Comparison of ENCODE assay signal across 9 cellular contexts in the genomic region with DNA sequence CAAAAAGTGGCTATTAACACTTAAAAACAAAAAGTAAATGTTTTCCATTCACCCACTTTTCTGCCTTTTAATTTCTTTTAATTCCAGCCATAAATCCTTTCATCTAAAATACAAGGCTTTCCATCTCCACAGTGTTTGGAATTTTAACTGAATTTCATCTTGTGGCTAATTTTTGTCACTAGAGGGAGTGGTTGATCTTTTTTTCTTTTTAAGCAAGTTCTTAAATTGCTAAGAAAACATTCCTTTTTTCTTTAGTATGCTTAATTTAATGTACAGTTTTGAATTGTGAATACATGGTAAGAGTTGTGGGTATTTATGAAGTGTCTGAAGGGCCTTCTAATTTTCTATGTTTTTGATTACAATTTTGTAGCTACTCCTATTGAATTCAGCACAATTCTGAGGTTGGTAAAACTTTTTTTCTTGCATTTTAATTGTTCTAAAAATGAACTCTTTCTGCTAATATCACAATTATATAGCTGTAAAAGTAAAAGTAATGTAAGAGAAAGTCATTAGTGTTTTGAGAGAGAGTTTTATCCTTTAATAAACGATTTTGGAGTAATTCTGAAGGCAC. TPM values are rescaled to one million over a fixed set of nuclear protein-coding genes. Genes with fewer than 3 reads are reported as not detected.
DNase-seq lines count a peak whose midpoint lies in the region; ATAC-seq and TF ChIP-seq lines count a peak whose summit lies in the region.
"Had no signal": no experiment of that assay in that cellular context is flagged by ENCODE, and none has a peak within 500 bp of the region (broad histone marks: within the 10 kb centered on the region; RNA-seq: fewer than 3 reads in every experiment).

No MANE protein-coding gene starts in this region.

- H3K9me3 ChIP-seq in H9 (ENCODE audit: control insufficient read depth, low read depth, low read length): no peaks in the 10 kb centered on the region
- H3K9me3 ChIP-seq in WERI-Rb-1 (ENCODE audit: severe bottlenecking): no peaks in the 10 kb centered on the region

- no peak overlapping the region for H4K5ac ChIP-seq in H9 (ENCODE audit: insufficient read length, low read depth, low read length)

- no peak overlapping the region for H3K27ac Mint-ChIP-seq in H9
- H3K27ac Mint-ChIP-seq: T-helper 1 cell treated with Interleukin-12 subunit alpha and Interleukin-12 subunit beta and Interleukin-4 antibody, amounts not matched to agents 30 μg/mL and 1 μg/mL, for 36 hours had no signal

- H3K23ac ChIP-seq in H9 (ENCODE audit: insufficient read length, low read depth, low read length): no peak overlapping the region

- POLR2A ChIA-PET in AG04449 (lab: Yijun Ruan, JAX): no interaction called here

- no peak overlapping the region for H2BK15ac ChIP-seq in H9 (ENCODE audit: low read depth, low read length)

- no peak overlapping the region for H2AK5ac ChIP-seq in H9 (ENCODE audit: insufficient read length, low read length)

- no peaks in the 10 kb centered on the region for H3K79me1 ChIP-seq in H9 (ENCODE audit: insufficient read depth, low read depth, low read length, poor library complexity, severe bottlenecking)

- H3K4me1 ChIP-seq in H9 (ENCODE audit: insufficient read depth, low read length): no peaks in the 10 kb centered on the region; the same call in 1 of the 2 replicates

- H3K18ac ChIP-seq in H9 (ENCODE audit: insufficient read length, low read depth, low read length): no peak overlapping the region

- H3K9me3 Mint-ChIP-seq in H9: no peaks in the 10 kb centered on the region
- H3K9me3 Mint-ChIP-seq: T-helper 1 cell treated with Interleukin-12 subunit alpha and Interleukin-12 subunit beta and Interleukin-4 antibody, amounts not matched to agents 30 μg/mL and 1 μg/mL, for 36 hours had no signal

- CTCF ChIA-PET in AG04449 (lab: Yijun Ruan, JAX): interaction anchor here (0.8 to 11.1 kb wide), 37 partner anchors 10 to 351 kb away, joined by 3 to 471 read pairs (median 4); no protein-coding TSS in a partner anchor

- no peak overlapping the region for H2BK120ac ChIP-seq in H9 (ENCODE audit: low read depth, low read length, poor library complexity, severe bottlenecking)

- no peak overlapping the region for H3K4me2 ChIP-seq in H9 (ENCODE audit: insufficient read depth, insufficient read length, low read length)

- no peaks in the 10 kb centered on the region for H3K36me3 ChIP-seq in WERI-Rb-1

- WGBS in H9 (ENCODE audit: extremely low coverage, insufficient read length, low lambda C conversion rate): no CpG with 5 or more reads among the region's 1 CpG

- no peaks in the 10 kb centered on the region for H3K27me3 Mint-ChIP-seq in H9 (ENCODE audit: low read depth)

- no peak overlapping the region for H3K27ac ChIP-seq in H9 (ENCODE audit: insufficient read length, low read depth, low read length)
- H3K27ac ChIP-seq in WERI-Rb-1: no peak overlapping the region

- H3K23me2 ChIP-seq in H9 (ENCODE audit: insufficient read length, low read depth, low read length, poor library complexity, severe bottlenecking): no peaks in the 10 kb centered on the region

- no peak overlapping the region for H3K9ac ChIP-seq in H9 (ENCODE audit: extremely low read depth, insufficient read length, low read length)

- no peak overlapping the region for H3T11ph ChIP-seq in H9 (ENCODE audit: low read length)

- no peak overlapping the region for H2BK20ac ChIP-seq in H9 (ENCODE audit: low read depth, low read length, poor library complexity, severe bottlenecking)

- no peaks in the 10 kb centered on the region for H4K20me1 ChIP-seq in H9 (ENCODE audit: control insufficient read depth, insufficient read depth, insufficient read length)

- no peak for DNase-seq in AG04449 (ENCODE audit: low read depth, low spot score)
- no peak for DNase-seq in H9
- DNase-seq in WERI-Rb-1: no peak
- peak; percentile 49 for DNase-seq in kidney tubule cell (ENCODE audit: low spot score)
- DNase-seq in omental fat pad (ENCODE audit: low spot score): no peak
- DNase-seq in activated CD8-positive, alpha-beta memory T cell treated with anti-CD3 and anti-CD28 coated beads for 24 hours: no peak
- DNase-seq in NCI-H524 treated with DMSO at 0.1 percent for 48 hours (lab: John Stamatoyannopoulos, UW): no peak

- no peak overlapping the region for H3K4ac ChIP-seq in H9 (ENCODE audit: low read depth, low read length)

- no peaks in the 10 kb centered on the region for H3K79me2 ChIP-seq in H9 (ENCODE audit: insufficient read depth, low read length)

- H3K4me3 Mint-ChIP-seq in H9: no peak overlapping the region
- H3K4me3 Mint-ChIP-seq: T-helper 1 cell treated with Interleukin-12 subunit alpha and Interleukin-12 subunit beta and Interleukin-4 antibody, amounts not matched to agents 30 μg/mL and 1 μg/mL, for 36 hours had no signal

- no peaks in the 10 kb centered on the region for H3K27me3 ChIP-seq in H9 (ENCODE audit: insufficient read depth, low read length)
- no peaks in the 10 kb centered on the region for H3K27me3 ChIP-seq in WERI-Rb-1 (ENCODE audit: insufficient read depth, low read depth, severe bottlenecking)

- no peaks in the 10 kb centered on the region for H3K36me3 Mint-ChIP-seq in H9 (ENCODE audit: insufficient read depth in 1 of 3, low read depth in 3 of 3)

- no peak overlapping the region for H2AFZ ChIP-seq in H9 (ENCODE audit: low read length)

- H4K8ac ChIP-seq in H9 (replicated peaks; ENCODE audit: insufficient read length, low read depth, low read length): no peak overlapping the region

- no peak overlapping the region for H4K91ac ChIP-seq in H9 (ENCODE audit: insufficient read length, low read depth, low read length)

- TF ChIP-seq CTCF in AG04449 (IDR thresholded peaks at IDR 0.05; ENCODE audit: insufficient read depth, low read length, missing control alignments) (peak; percentile 25), H9 (conservative IDR thresholded peaks at IDR 0.05) (peak; percentile 71), WERI-Rb-1 (IDR thresholded peaks at IDR 0.05; ENCODE audit: low read depth, low read length) (0 out of 2 replicates have a peak, but pooled peaks have one; percentile 17), omental fat pad (IDR thresholded peaks at IDR 0.05) (no peak)

- H2BK5ac ChIP-seq in H9 (ENCODE audit: insufficient read length, low read length): no peak overlapping the region

- no peak overlapping the region for H2BK12ac ChIP-seq in H9 (ENCODE audit: insufficient read length, low read depth, low read length)

- H3K4me3 ChIP-seq in AG04449 (ENCODE audit: low read depth, low read length) (no peak overlapping the region), WERI-Rb-1 (ENCODE audit: low read depth, low read length) (no peak overlapping the region)

- ATAC-seq in omental fat pad (ENCODE audit: low FRiP score) (no peak), GM18858 (IDR thresholded peaks at IDR 0.05; ENCODE audit: unreplicated experiment) (no peak)

- no peak overlapping the region for H3K56ac ChIP-seq in H9 (ENCODE audit: insufficient read length, low read depth, low read length)

- no peak overlapping the region for H3K14ac ChIP-seq in H9 (ENCODE audit: insufficient read depth, low read length)

- peaks cover 11 to 22% of the 10 kb centered on the region in 2 experiments for H3K4me1 Mint-ChIP-seq in H9

RNA-seq across cellular contexts. Expression of gene ANK3, which starts 54.9 kb away (rescaled TPM):
- total RNA-seq in H9 (2021): 56.0 and 59.6 TPM in 2 replicates
- total RNA-seq in omental fat pad: 10 to 100 TPM; 10.5 to 22.5 (median 13.3) TPM

Comparison
In these comparisons a context has a peak if more than half of its experiments do, and no peak if none do; other contexts are left out.
1. CTCF ChIP-seq: peak in AG04449 (single experiment), H9 (single experiment) and WERI-Rb-1 (single experiment); none in omental fat pad (0 of 3).